In genomic region chr1:50976111-50976889, GRCh38 we compare ENCODE assay signal across 8 cellular contexts. TPM values are rescaled to one million over a fixed set of nuclear protein-coding genes. Genes with fewer than 3 reads are reported as not detected.
DNase-seq lines count a peak whose midpoint lies in the region; ATAC-seq and TF ChIP-seq lines count a peak whose summit lies in the region.

No MANE protein-coding gene starts in this region.

- ATAC-seq in right cardiac atrium (peak in 1 of 2 donors; percentile 10), left ventricle myocardium superior (no peak)
- no peak for ATAC-seq in activated CD8-positive, alpha-beta T cell treated with anti-CD3 and anti-CD28 coated beads for 36 hours

- H3K27me3 ChIP-seq in right cardiac atrium (ENCODE audit: control insufficient read depth, insufficient read depth) (no peaks in the 10 kb centered on the region), iPS-20b (ENCODE audit: insufficient read depth, low read length) (peaks cover 98% of the 10 kb centered on the region)

- peaks cover 26% of the 10 kb centered on the region for H3K4me1 Mint-ChIP-seq in activated CD8-positive, alpha-beta T cell treated with anti-CD3 and anti-CD28 coated beads for 36 hours (ENCODE audit: low read depth)

- H3K9me3 Mint-ChIP-seq in activated CD8-positive, alpha-beta T cell treated with anti-CD3 and anti-CD28 coated beads for 36 hours: no peaks in the 10 kb centered on the region

- POLR2A ChIA-PET in activated CD8-positive, alpha-beta T cell treated with anti-CD3 and anti-CD28 coated beads for 36 hours (lab: Charles Lee): interaction anchor here (3.2 to 3.9 kb wide), 2 partner anchors 8 to 16 kb away, joined by 27 to 35 read pairs; partner anchors contain the start of gene FAF1

- 42% methylated on average over 19 of the region's 19 CpGs for WGBS in right cardiac atrium

- peak overlapping the region; percentile 76 for H3K4me3 Mint-ChIP-seq in activated CD8-positive, alpha-beta T cell treated with anti-CD3 and anti-CD28 coated beads for 36 hours

- H3K27ac Mint-ChIP-seq in activated CD8-positive, alpha-beta T cell treated with anti-CD3 and anti-CD28 coated beads for 36 hours: peak overlapping the region; percentile 69

- H3K9me3 ChIP-seq in right cardiac atrium (ENCODE audit: control insufficient read depth, low read length) (no peaks in the 10 kb centered on the region), iPS-20b (ENCODE audit: insufficient read depth, low read depth, low read length) (no peaks in the 10 kb centered on the region)

- CTCF ChIA-PET in activated CD8-positive, alpha-beta T cell treated with anti-CD3 and anti-CD28 coated beads for 36 hours (lab: Charles Lee): interaction anchor here (0.8 to 2.5 kb wide), 4 partner anchors 15 to 215 kb away, joined by 3 to 11 read pairs (median 5); partner anchors contain the start of gene FAF1

- H3K36me3 Mint-ChIP-seq in activated CD8-positive, alpha-beta T cell treated with anti-CD3 and anti-CD28 coated beads for 36 hours (ENCODE audit: low read depth): peaks cover 7% of the 10 kb centered on the region

- peak overlapping the region; percentile 70 for H3K27ac ChIP-seq in right cardiac atrium (ENCODE audit: low read length)
- no peak overlapping the region for H3K27ac ChIP-seq in iPS-20b (ENCODE audit: low read length)

- TF ChIP-seq CTCF in activated CD8-positive, alpha-beta T cell treated with anti-CD3 and anti-CD28 coated beads for 36 hours (IDR thresholded peaks at IDR 0.05): no peak

- peaks cover 19% of the 10 kb centered on the region for H3K27me3 Mint-ChIP-seq in activated CD8-positive, alpha-beta T cell treated with anti-CD3 and anti-CD28 coated beads for 36 hours

- no peak overlapping the region for H3K9ac ChIP-seq in iPS-20b (ENCODE audit: low read depth, low read length)

- H3K4me3 ChIP-seq in right cardiac atrium (ENCODE audit: low read length) (peak overlapping the region; percentile 61), iPS-20b (ENCODE audit: low read length) (peak overlapping the region; percentile 56)

- DNase-seq in right cardiac atrium: no peak
- no peak for DNase-seq in left ventricle myocardium superior
- DNase-seq in NCI-H1092 (lab: John Stamatoyannopoulos, UW): peak; percentile 60
- no peak for DNase-seq in activated CD8-positive, alpha-beta T cell treated with anti-CD3 and anti-CD28 coated beads for 36 hours
- DNase-seq in superior temporal gyrus (ENCODE audit: extremely low spot score): peak; percentile 47
- no peak for DNase-seq in activated effector memory CD4-positive, alpha-beta T cell treated with anti-CD3 and anti-CD28 coated beads, Interleukin-2, amount 50 U/mL, for 16 hours
- DNase-seq in SIG-M5 treated with dmso at 0.1 percent for 504 hours (lab: John Stamatoyannopoulos, UW; ENCODE audit: unreplicated experiment): no peak

- intact Hi-C loops in right cardiac atrium (cut with DNase I) (no loop called here), left ventricle myocardium superior (cut with micrococcal nuclease) (no loop called here)
- intact Hi-C loops in activated CD8-positive, alpha-beta T cell treated with anti-CD3 and anti-CD28 coated beads for 36 hours (cut with micrococcal nuclease): no loop called here

- H3K36me3 ChIP-seq in iPS-20b (ENCODE audit: insufficient read depth, low read depth, low read length): no peaks in the 10 kb centered on the region

- H3K4me1 ChIP-seq in right cardiac atrium (ENCODE audit: control insufficient read depth, insufficient read depth, low read length) (no peaks in the 10 kb centered on the region), iPS-20b (ENCODE audit: insufficient read depth, low read length) (peaks cover 16% of the 10 kb centered on the region)

RNA-seq across cellular contexts. Expression of gene CDKN2C, which starts 6.3 kb away (rescaled TPM):
- 10 to 100 TPM in 3 of 4 donors, 1 to 10 TPM in 1; 9.5 to 24.9 (median 21.7) TPM for total RNA-seq in right cardiac atrium
- polyA plus RNA-seq in right cardiac atrium: 25.5 TPM
- total RNA-seq in left ventricle myocardium superior: 16.9 TPM
- 10 to 100 TPM; 18.4 to 20.7 TPM for total RNA-seq in activated CD8-positive, alpha-beta T cell treated with anti-CD3 and anti-CD28 coated beads for 36 hours

RNA-seq across cellular contexts. Expression of gene FAF1, which starts 16.2 kb away (rescaled TPM):
- 10 to 100 TPM; 73.1 to 90.0 (median 82.3) TPM for total RNA-seq in right cardiac atrium
- polyA plus RNA-seq in right cardiac atrium: 52.3 TPM
- total RNA-seq in left ventricle myocardium superior: 99.2 TPM
- total RNA-seq in activated CD8-positive, alpha-beta T cell treated with anti-CD3 and anti-CD28 coated beads for 36 hours: 10 to 100 TPM; 82.2 to 87.0 TPM

Comparison
In these comparisons a context has a peak if more than half of its experiments do, and no peak if none do; other contexts are left out.
1. DNase-seq: peak in NCI-H1092 (single experiment) and superior temporal gyrus (single experiment); none in right cardiac atrium (0 of 3), left ventricle myocardium superior (single experiment), activated CD8-positive, alpha-beta T cell treated with anti-CD3 and anti-CD28 coated beads for 36 hours (single experiment), activated effector memory CD4-positive, alpha-beta T cell treated with anti-CD3 and anti-CD28 coated beads, Interleukin-2, amount 50 U/mL, for 16 hours (single experiment) and SIG-M5 treated with dmso at 0.1 percent for 504 hours (single experiment).